In the genomic region with DNA sequence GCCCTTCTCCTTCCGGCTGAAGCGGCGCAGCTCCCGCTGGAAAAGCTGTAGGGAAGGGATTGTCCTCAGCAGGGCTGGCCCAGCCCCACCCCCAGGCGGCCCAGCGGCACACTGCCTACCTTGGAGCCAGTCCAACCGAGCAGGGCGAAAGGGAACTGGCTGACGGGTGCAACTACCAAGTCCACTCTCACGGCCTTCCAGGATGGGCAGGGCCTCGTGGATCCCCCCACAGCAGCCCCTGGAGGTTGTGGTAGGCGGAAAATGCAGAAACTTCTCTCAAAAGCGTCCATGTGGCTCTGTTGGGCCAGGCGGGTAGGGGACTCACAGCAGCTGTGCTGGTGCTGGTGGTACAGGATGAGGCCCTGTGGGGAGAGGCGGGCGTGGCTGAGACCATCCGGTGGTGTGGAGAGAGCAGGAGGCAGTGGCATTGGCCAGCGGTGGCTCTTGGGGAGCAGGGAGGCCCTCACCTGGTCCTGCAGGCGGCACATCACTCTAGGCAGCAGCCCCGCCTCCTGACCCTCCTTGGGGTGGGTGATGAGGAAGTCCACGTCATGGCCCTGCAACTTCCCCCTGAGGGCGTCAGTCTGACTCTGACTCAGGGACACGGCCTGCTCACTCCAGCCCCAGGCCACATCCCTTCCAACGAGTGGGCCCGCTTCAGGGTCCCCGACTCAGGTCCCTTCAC, we compare ENCODE assay signal across 8 cellular contexts. TPM values are rescaled to one million over a fixed set of nuclear protein-coding genes. Genes with fewer than 3 reads are reported as not detected.
DNase-seq lines count a peak whose midpoint lies in the region; ATAC-seq and TF ChIP-seq lines count a peak whose summit lies in the region.

No MANE protein-coding gene starts in this region.

- peak overlapping the region; percentile 57 to 90 (median 76) for H3K27ac ChIP-seq in heart left ventricle
- H3K27ac ChIP-seq in gastrocnemius medialis, result peak overlapping the region; percentile 71 to 87 (median 81)

- H3K36me3 ChIP-seq in heart left ventricle (peaks cover 0 to 65% (median 48%) of the 10 kb centered on the region in 9 donors), gastrocnemius medialis (peaks cover 0 to 29% of the 10 kb centered on the region in 2 donors)

- in situ Hi-C loops in GM18951 (cut with MboI; ENCODE audit: low sequenced_read_pairs, unreplicated experiment) (no loop called here), gastrocnemius medialis (cut with MboI; ENCODE audit: low sequenced_read_pairs in 4 of 4) (no loop called here)

- H3K4me3 ChIP-seq in heart left ventricle (peak overlapping the region in 7 of 12 donors; percentile 0 to 35 (median 16)), gastrocnemius medialis (no peak overlapping the region)

- intact Hi-C loops in heart left ventricle (cut with DNase I), result loop anchor here in 5 of 10 donors (2.0 to 5.0 kb wide), 2 partner anchors 123 to 128 kb away; a partner anchor contains a TSS
- intact Hi-C loops in gastrocnemius medialis (cut with DNase I; ENCODE audit: low total_unique reads), result no loop called here

- 59 to 70% (median 62%) methylated on average over 11 to 26 of the region's 26 CpGs for WGBS in heart left ventricle, 4 donors

- TF ChIP-seq POLR2A in GM18951 (IDR thresholded peaks at IDR 0.05; ENCODE audit: extremely low read depth, insufficient read depth, insufficient read length), result peak; percentile 39
- TF ChIP-seq POLR2A in heart left ventricle (IDR thresholded peaks at IDR 0.05), result peak in 1 of 2 donors; percentile 49
- peak in 1 of 2 donors; percentile 32 for TF ChIP-seq POLR2A in gastrocnemius medialis (IDR thresholded peaks at IDR 0.05)

- no peaks in the 10 kb centered on the region for H3K27me3 ChIP-seq in heart left ventricle
- no peaks in the 10 kb centered on the region for H3K27me3 ChIP-seq in gastrocnemius medialis

- H3K4me1 ChIP-seq in heart left ventricle (peaks cover 13 to 68% (median 45%) of the 10 kb centered on the region in 12 donors), gastrocnemius medialis (peaks cover 36 to 46% of the 10 kb centered on the region in 2 donors)

- peak; percentile 52 for DNase-seq in activated T-cell treated with anti-CD3 and anti-CD28 coated beads for 48 hours (ENCODE audit: low read depth)
- DNase-seq in heart left ventricle, result peak; percentile 79 to 91 (median 86)
- DNase-seq in gastrocnemius medialis, result peak; percentile 71 to 87
- no peak for DNase-seq in NCI-H1092 (lab: John Stamatoyannopoulos, UW)
- no peak for DNase-seq in NCI-H69 (lab: John Stamatoyannopoulos, UW)

- ATAC-seq in HG03460 (IDR thresholded peaks at IDR 0.05; ENCODE audit: unreplicated experiment), result peak; percentile 64
- peak; percentile 46 to 78 (median 74) for ATAC-seq in heart left ventricle
- peak; percentile 59 to 66 for ATAC-seq in gastrocnemius medialis
- ATAC-seq in HG02938 (IDR thresholded peaks at IDR 0.05; ENCODE audit: unreplicated experiment), result no peak

- TF ChIP-seq CTCF in heart left ventricle (IDR thresholded peaks at IDR 0.05), result peak in 2 of 12 donors; percentile 3 to 14
- peak in 1 of 5 experiments; percentile 29 for TF ChIP-seq CTCF in gastrocnemius medialis (IDR thresholded peaks at IDR 0.05 in 4 of 5, conservative IDR thresholded peaks at IDR 0.05 in 1 of 5)

- no peaks in the 10 kb centered on the region for H3K9me3 ChIP-seq in heart left ventricle
- H3K9me3 ChIP-seq in gastrocnemius medialis, result no peaks in the 10 kb centered on the region

RNA-seq across cellular contexts. Expression of a gene that starts 8.4 kb away (rescaled TPM):
- total RNA-seq in heart left ventricle (1,000 to 10,000 TPM in 1 of 9 donors, 100 to 1,000 TPM in 8; 300 to 1,183 (median 555) TPM), gastrocnemius medialis (100 to 1,000 TPM; 129 to 355 (median 306) TPM)
- polyA plus RNA-seq in heart left ventricle, result 1,000 to 10,000 TPM in 1 of 2 donors, 100 to 1,000 TPM in 1; 242 to 2,064 TPM

RNA-seq across cellular contexts. Expression of a gene that starts 8.5 kb away (rescaled TPM):
- total RNA-seq in heart left ventricle (10 to 100 TPM; 10.1 to 24.3 (median 14.0) TPM), gastrocnemius medialis (10 to 100 TPM; 11.1 to 34.6 (median 17.3) TPM)
- polyA plus RNA-seq in heart left ventricle, result 10 to 100 TPM; 10.3 to 13.7 TPM

RNA-seq across cellular contexts. Expression of a gene that starts 29.3 kb away (rescaled TPM):
- total RNA-seq in heart left ventricle (10 to 100 TPM; 29.9 to 76.7 (median 42.9) TPM), gastrocnemius medialis (10 to 100 TPM; 48.0 to 77.2 (median 56.0) TPM)
- 10 to 100 TPM; 39.3 to 86.3 TPM for polyA plus RNA-seq in heart left ventricle

RNA-seq across cellular contexts. Expression of a gene that starts 30.3 kb away (rescaled TPM):
- total RNA-seq in heart left ventricle, result 10 to 100 TPM; 15.2 to 51.1 (median 25.4) TPM
- 10 to 100 TPM; 10.9 to 20.2 TPM for polyA plus RNA-seq in heart left ventricle
- total RNA-seq in gastrocnemius medialis, result 10 to 100 TPM in 2 of 4 donors, 1 to 10 TPM in 2; 5.8 to 23.6 (median 15.9) TPM

RNA-seq across cellular contexts. Expression of a gene that starts 49.5 kb away (rescaled TPM):
- total RNA-seq in heart left ventricle (100 to 1,000 TPM in 1 of 9 donors, 10 to 100 TPM in 8; 74.1 to 150 (median 89.2) TPM), gastrocnemius medialis (10 to 100 TPM; 69.4 to 93.0 (median 77.7) TPM)
- polyA plus RNA-seq in heart left ventricle, result 100 to 1,000 TPM in 1 of 2 donors, 10 to 100 TPM in 1; 67.0 to 176 TPM

Comparison
In these comparisons a context has a peak if more than half of its experiments do, and no peak if none do; other contexts are left out.
1. DNase-seq: peak in activated T-cell treated with anti-CD3 and anti-CD28 coated beads for 48 hours (single experiment), heart left ventricle (5 of 5) and gastrocnemius medialis (2 of 2); none in NCI-H1092 (single experiment) and NCI-H69 (single experiment).
2. H3K4me3 ChIP-seq: peak in heart left ventricle (7 of 12); none in gastrocnemius medialis (0 of 4).